ENCODE assay signal across 8 cellular contexts in the genomic region with DNA sequence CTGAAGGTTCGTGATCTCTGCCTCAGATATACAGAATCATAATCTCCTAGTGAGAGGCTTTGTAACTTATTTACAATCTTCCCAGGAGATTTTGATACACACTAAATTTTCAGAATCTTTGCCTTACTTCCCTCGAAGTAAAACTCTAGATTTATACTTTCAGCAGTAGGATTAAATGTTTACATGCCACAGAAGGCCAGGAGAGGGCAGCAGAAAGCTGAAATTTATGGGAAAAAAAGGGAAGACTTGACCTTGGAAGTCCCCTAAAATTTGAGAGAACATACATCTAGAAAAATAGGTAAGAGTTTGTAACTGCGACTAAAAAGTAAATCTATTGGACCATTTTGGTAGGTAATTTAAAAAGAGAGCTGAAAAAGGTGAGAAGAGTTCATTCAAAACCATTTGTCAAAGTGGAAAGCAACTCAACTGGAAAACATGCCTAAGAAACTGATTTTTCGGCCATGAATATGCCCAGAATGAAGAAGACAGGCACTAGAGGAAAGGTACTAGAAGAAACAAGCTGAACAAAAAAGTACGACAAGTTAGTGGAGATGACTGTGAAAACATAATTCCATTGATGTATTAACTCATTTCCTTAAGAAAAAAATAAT.
DNase-seq lines count a peak whose midpoint lies in the region; ATAC-seq and TF ChIP-seq lines count a peak whose summit lies in the region.

No MANE protein-coding gene starts in this region.

- H3K27ac ChIP-seq in Karpas-422 (ENCODE audit: low read length) (no peak overlapping the region), left lung (no peak overlapping the region)

- H3K4me3 ChIP-seq in Karpas-422 (ENCODE audit: low read length) (no peak overlapping the region), left lung (no peak overlapping the region)

- H3K27ac Mint-ChIP-seq in WTC11, result no peak overlapping the region

- H3K36me3 ChIP-seq in Karpas-422 (ENCODE audit: insufficient read depth, low read length) (no peaks in the 10 kb centered on the region), left lung (no peaks in the 10 kb centered on the region)

- POLR2A ChIA-PET in WTC11 (lab: Charles Lee), result no interaction called here

- H3K27me3 Mint-ChIP-seq in WTC11 (ENCODE audit: low read depth), result no peaks in the 10 kb centered on the region

- no peak overlapping the region for H3K4me3 Mint-ChIP-seq in WTC11

- in situ Hi-C loops in G401 (cut with HindIII; ENCODE audit: low sequenced_read_pairs), result no loop called here

- DNase-seq in G401 (ENCODE audit: low spot score), result peak; percentile 6
- DNase-seq in Karpas-422, result peak; percentile 80
- DNase-seq in WTC11 (ENCODE audit: low spot score), result peak; percentile 37
- DNase-seq in left lung, result no peak
- DNase-seq in activated CD4-positive, alpha-beta T cell treated with anti-CD3 and anti-CD28 coated beads for 4 hours, result no peak
- no peak for DNase-seq in T-helper 2 cell

- no peaks in the 10 kb centered on the region for H3K79me2 ChIP-seq in Karpas-422 (ENCODE audit: low read length)

- H3K9me3 Mint-ChIP-seq in WTC11, result peaks cover 11% of the 10 kb centered on the region

- no peaks in the 10 kb centered on the region for H3K27me3 ChIP-seq in Karpas-422 (ENCODE audit: low read length)
- no peaks in the 10 kb centered on the region for H3K27me3 ChIP-seq in left lung

- H3K36me3 Mint-ChIP-seq in WTC11, result peaks cover 5% of the 10 kb centered on the region

- CTCF ChIA-PET in WTC11 (lab: Charles Lee), result interaction anchor here (1.3 kb wide), 1 partner anchor 1256 kb away, joined by 3 read pairs; no protein-coding TSS in a partner anchor

- ATAC-seq in WTC11 (no peak), left lung (peak; percentile 41), GM19023 (IDR thresholded peaks at IDR 0.05; ENCODE audit: unreplicated experiment) (no peak), GM18907 (IDR thresholded peaks at IDR 0.05; ENCODE audit: unreplicated experiment) (no peak)

- no peak overlapping the region for H3K4me2 ChIP-seq in Karpas-422 (ENCODE audit: low read depth, low read length, poor library complexity, severe bottlenecking)

- no peaks in the 10 kb centered on the region for H4K20me1 ChIP-seq in Karpas-422 (ENCODE audit: insufficient read depth, low read depth, low read length)

- no peak overlapping the region for H2AFZ ChIP-seq in Karpas-422 (ENCODE audit: low read length)

- peaks cover 6% of the 10 kb centered on the region for H3K4me1 Mint-ChIP-seq in WTC11

- intact Hi-C loops in left lung (cut with DNase I), result no loop called here

- H3K9ac ChIP-seq in Karpas-422 (ENCODE audit: low read length), result no peak overlapping the region

- H3K4me1 ChIP-seq in Karpas-422 (ENCODE audit: low read length), result no peaks in the 10 kb centered on the region
- no peaks in the 10 kb centered on the region for H3K4me1 ChIP-seq in left lung

- no peaks in the 10 kb centered on the region for H3K9me2 ChIP-seq in Karpas-422 (replicated peaks; ENCODE audit: insufficient read depth, low read length)

- no peaks in the 10 kb centered on the region; the same call in 1 of the 2 replicates for H3K9me3 ChIP-seq in Karpas-422 (ENCODE audit: low read length)
- no peaks in the 10 kb centered on the region for H3K9me3 ChIP-seq in left lung

- peak; percentile 21; the same call in 1 of the 2 replicates for TF ChIP-seq CTCF in WTC11 (IDR thresholded peaks at IDR 0.05)
- peak; percentile 26 to 42 for TF ChIP-seq CTCF in left lung (IDR thresholded peaks at IDR 0.05)

TF ChIP-seq in WTC11, 78 proteins besides CTCF, POLR2A, EP300 and RAD21:
- TF ChIP-seq, protein P1, sequence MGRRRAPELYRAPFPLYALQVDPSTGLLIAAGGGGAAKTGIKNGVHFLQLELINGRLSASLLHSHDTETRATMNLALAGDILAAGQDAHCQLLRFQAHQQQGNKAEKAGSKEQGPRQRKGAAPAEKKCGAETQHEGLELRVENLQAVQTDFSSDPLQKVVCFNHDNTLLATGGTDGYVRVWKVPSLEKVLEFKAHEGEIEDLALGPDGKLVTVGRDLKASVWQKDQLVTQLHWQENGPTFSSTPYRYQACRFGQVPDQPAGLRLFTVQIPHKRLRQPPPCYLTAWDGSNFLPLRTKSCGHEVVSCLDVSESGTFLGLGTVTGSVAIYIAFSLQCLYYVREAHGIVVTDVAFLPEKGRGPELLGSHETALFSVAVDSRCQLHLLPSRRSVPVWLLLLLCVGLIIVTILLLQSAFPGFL (CRISPR knock-in tag; IDR thresholded peaks at IDR 0.05; ENCODE audit: borderline replicate concordance), result no peak
- no peak for TF ChIP-seq FOXJ3 (CRISPR knock-in tag; IDR thresholded peaks at IDR 0.05; ENCODE audit: borderline replicate concordance)
- TF ChIP-seq, protein P2, sequence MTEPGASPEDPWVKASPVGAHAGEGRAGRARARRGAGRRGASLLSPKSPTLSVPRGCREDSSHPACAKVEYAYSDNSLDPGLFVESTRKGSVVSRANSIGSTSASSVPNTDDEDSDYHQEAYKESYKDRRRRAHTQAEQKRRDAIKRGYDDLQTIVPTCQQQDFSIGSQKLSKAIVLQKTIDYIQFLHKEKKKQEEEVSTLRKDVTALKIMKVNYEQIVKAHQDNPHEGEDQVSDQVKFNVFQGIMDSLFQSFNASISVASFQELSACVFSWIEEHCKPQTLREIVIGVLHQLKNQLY (CRISPR knock-in tag; IDR thresholded peaks at IDR 0.05), result no peak
- TF ChIP-seq, protein P3, sequence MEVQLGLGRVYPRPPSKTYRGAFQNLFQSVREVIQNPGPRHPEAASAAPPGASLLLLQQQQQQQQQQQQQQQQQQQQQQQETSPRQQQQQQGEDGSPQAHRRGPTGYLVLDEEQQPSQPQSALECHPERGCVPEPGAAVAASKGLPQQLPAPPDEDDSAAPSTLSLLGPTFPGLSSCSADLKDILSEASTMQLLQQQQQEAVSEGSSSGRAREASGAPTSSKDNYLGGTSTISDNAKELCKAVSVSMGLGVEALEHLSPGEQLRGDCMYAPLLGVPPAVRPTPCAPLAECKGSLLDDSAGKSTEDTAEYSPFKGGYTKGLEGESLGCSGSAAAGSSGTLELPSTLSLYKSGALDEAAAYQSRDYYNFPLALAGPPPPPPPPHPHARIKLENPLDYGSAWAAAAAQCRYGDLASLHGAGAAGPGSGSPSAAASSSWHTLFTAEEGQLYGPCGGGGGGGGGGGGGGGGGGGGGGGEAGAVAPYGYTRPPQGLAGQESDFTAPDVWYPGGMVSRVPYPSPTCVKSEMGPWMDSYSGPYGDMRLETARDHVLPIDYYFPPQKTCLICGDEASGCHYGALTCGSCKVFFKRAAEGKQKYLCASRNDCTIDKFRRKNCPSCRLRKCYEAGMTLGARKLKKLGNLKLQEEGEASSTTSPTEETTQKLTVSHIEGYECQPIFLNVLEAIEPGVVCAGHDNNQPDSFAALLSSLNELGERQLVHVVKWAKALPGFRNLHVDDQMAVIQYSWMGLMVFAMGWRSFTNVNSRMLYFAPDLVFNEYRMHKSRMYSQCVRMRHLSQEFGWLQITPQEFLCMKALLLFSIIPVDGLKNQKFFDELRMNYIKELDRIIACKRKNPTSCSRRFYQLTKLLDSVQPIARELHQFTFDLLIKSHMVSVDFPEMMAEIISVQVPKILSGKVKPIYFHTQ (CRISPR knock-in tag; IDR thresholded peaks at IDR 0.05), result no peak
- TF ChIP-seq ZNF121 (CRISPR knock-in tag; IDR thresholded peaks at IDR 0.05), result no peak
- no peak for TF ChIP-seq NR2C2 (CRISPR knock-in tag; IDR thresholded peaks at IDR 0.05)
- no peak for TF ChIP-seq ZBTB21 (CRISPR knock-in tag; IDR thresholded peaks at IDR 0.05; ENCODE audit: borderline replicate concordance)
- TF ChIP-seq SMAD3 (CRISPR knock-in tag; IDR thresholded peaks at IDR 0.05; ENCODE audit: borderline replicate concordance), result no peak
- TF ChIP-seq FOXP4 (CRISPR knock-in tag; IDR thresholded peaks at IDR 0.05), result no peak
- TF ChIP-seq KAT7 (CRISPR knock-in tag; IDR thresholded peaks at IDR 0.05; ENCODE audit: borderline replicate concordance), result no peak
- TF ChIP-seq TEAD4 (CRISPR knock-in tag; IDR thresholded peaks at IDR 0.05), result no peak
TF ChIP-seq in WTC11: peak in this region for 0.

Comparison
In these comparisons a context has a peak if more than half of its experiments do, and no peak if none do; other contexts are left out.
1. DNase-seq: peak in G401 (single experiment), Karpas-422 (single experiment) and WTC11 (single experiment); none in left lung (0 of 2), activated CD4-positive, alpha-beta T cell treated with anti-CD3 and anti-CD28 coated beads for 4 hours (0 of 2) and T-helper 2 cell (0 of 5).